Comparison of ENCODE assay signal across 8 cellular contexts in the genomic region with DNA sequence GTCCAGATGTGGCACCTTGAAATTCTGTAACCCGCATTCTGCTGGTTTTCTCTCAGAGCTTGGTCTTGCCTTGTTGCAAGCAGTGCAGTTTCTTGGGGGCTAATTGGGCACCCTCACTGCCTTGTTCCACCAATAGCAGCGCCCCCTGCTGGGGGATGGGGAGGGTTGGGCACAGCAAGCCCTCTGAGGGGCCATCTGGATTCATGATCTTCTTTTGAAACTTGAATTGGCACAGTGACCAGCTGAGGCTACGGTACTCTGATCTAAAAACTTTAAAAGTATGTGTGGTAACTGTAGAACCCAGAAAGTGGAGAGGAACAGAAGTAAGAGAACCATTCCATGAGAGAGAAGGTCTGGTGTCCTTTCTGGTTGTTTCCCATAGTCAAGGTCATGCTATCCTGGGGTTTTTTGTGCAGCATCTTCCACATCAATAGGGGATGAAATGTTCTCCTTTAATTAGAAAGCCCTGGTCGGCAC.
DNase-seq lines count a peak whose midpoint lies in the region; ATAC-seq, FAIRE-seq and TF ChIP-seq lines count a peak whose summit lies in the region.

No MANE protein-coding gene starts in this region.

- FAIRE-seq in pancreas (lab: Jason Lieb, UNC), result no peak

- H4K20me1 ChIP-seq in H9 (ENCODE audit: control insufficient read depth, insufficient read depth, insufficient read length), result no peaks in the 10 kb centered on the region

- no peak overlapping the region for H3K56ac ChIP-seq in H9 (ENCODE audit: insufficient read length, low read depth, low read length)

- H2BK120ac ChIP-seq in H9 (ENCODE audit: low read depth, low read length, poor library complexity, severe bottlenecking), result no peak overlapping the region

- no peaks in the 10 kb centered on the region for H3K27me3 ChIP-seq in ACC112 (ENCODE audit: insufficient read depth, low read length)
- no peaks in the 10 kb centered on the region for H3K27me3 ChIP-seq in H9 (ENCODE audit: insufficient read depth, low read length)
- no peaks in the 10 kb centered on the region for H3K27me3 ChIP-seq in endodermal cell (ENCODE audit: control insufficient read depth, insufficient read depth, low read length, poor library complexity, severe bottlenecking)
- no peaks in the 10 kb centered on the region for H3K27me3 ChIP-seq in pancreas
- no peaks in the 10 kb centered on the region for H3K27me3 ChIP-seq in MG63

- peaks cover 29% of the 10 kb centered on the region for H3K79me2 ChIP-seq in ACC112 (ENCODE audit: control insufficient read depth, insufficient read depth, low read length, unreplicated experiment)
- no peaks in the 10 kb centered on the region for H3K79me2 ChIP-seq in H9 (ENCODE audit: insufficient read depth, low read length)

- no peak overlapping the region for H2BK15ac ChIP-seq in H9 (ENCODE audit: low read depth, low read length)

- H4K8ac ChIP-seq in H9 (replicated peaks; ENCODE audit: insufficient read length, low read depth, low read length), result no peak overlapping the region

- H3K27me3 Mint-ChIP-seq in H9 (ENCODE audit: low read depth) (no peaks in the 10 kb centered on the region), endodermal cell (ENCODE audit: insufficient read depth) (no peaks in the 10 kb centered on the region)

- H3K36me3 ChIP-seq in ACC112 (ENCODE audit: insufficient read depth, low read length), result peaks cover 18% of the 10 kb centered on the region
- H3K36me3 ChIP-seq in endodermal cell (ENCODE audit: control insufficient read depth, insufficient read depth, low read length), result peaks cover 86% of the 10 kb centered on the region
- peaks cover 0 to 57% (median 18%) of the 10 kb centered on the region in 3 donors for H3K36me3 ChIP-seq in pancreas
- H3K36me3 ChIP-seq in MG63, result peaks cover 90% of the 10 kb centered on the region

- H3K27ac ChIP-seq in ACC112 (ENCODE audit: low read depth, low read length) (peak overlapping the region; percentile 23; the same call in 1 of the 2 replicates), H9 (ENCODE audit: insufficient read length, low read depth, low read length) (no peak overlapping the region), endodermal cell (ENCODE audit: low read depth, low read length) (no peak overlapping the region), pancreas (no peak overlapping the region)

- no peak overlapping the region for H2BK5ac ChIP-seq in H9 (ENCODE audit: insufficient read length, low read length)

- ATAC-seq in pancreas (no peak), HG02973 (IDR thresholded peaks at IDR 0.05; ENCODE audit: unreplicated experiment) (no peak), HG02759 (IDR thresholded peaks at IDR 0.05; ENCODE audit: unreplicated experiment) (no peak)

- H2AK5ac ChIP-seq in H9 (ENCODE audit: insufficient read length, low read length), result no peak overlapping the region

- H3K4me3 Mint-ChIP-seq in H9, result no peak overlapping the region
- H3K4me3 Mint-ChIP-seq in endodermal cell, result no peak overlapping the region

- H3K23ac ChIP-seq in H9 (ENCODE audit: insufficient read length, low read depth, low read length), result no peak overlapping the region

- TF ChIP-seq CTCF in H9 (conservative IDR thresholded peaks at IDR 0.05) (peak; percentile 87), endodermal cell (conservative IDR thresholded peaks at IDR 0.05) (peak; percentile 94), pancreas (IDR thresholded peaks at IDR 0.05) (peak; percentile 31 to 68 (median 52))

- H2BK20ac ChIP-seq in H9 (ENCODE audit: low read depth, low read length, poor library complexity, severe bottlenecking), result no peak overlapping the region

- intact Hi-C loops in pancreas (cut with DNase I), result no loop called here

- H2BK12ac ChIP-seq in H9 (ENCODE audit: insufficient read length, low read depth, low read length), result no peak overlapping the region

- H3K4me3 ChIP-seq in ACC112 (ENCODE audit: low read depth, low read length), result no peak overlapping the region
- H3K4me3 ChIP-seq in endodermal cell (ENCODE audit: low read length), result no peak overlapping the region
- H3K4me3 ChIP-seq in pancreas, result no peak overlapping the region
- H3K4me3 ChIP-seq in MG63, result no peak overlapping the region

- DNase-seq in H9, result peak; percentile 55
- peak; percentile 77 for DNase-seq in activated CD4-positive, alpha-beta T cell treated with anti-CD3 and anti-CD28 coated beads for 48 hours
- DNase-seq in endodermal cell, result peak; percentile 84
- peak in 3 of 6 donors; percentile 54 to 83 (median 67) for DNase-seq in pancreas
- no peak for DNase-seq in MG63

- H3K4me1 Mint-ChIP-seq in H9 (no peaks in the 10 kb centered on the region), endodermal cell (no peaks in the 10 kb centered on the region)

- H3K27ac Mint-ChIP-seq in H9 (no peak overlapping the region), endodermal cell (no peak overlapping the region)

- H3K14ac ChIP-seq in H9 (ENCODE audit: insufficient read depth, low read length), result no peak overlapping the region

- no peak overlapping the region for H3K4ac ChIP-seq in H9 (ENCODE audit: low read depth, low read length)

- H4K91ac ChIP-seq in H9 (ENCODE audit: insufficient read length, low read depth, low read length), result no peak overlapping the region

- H3K4me1 ChIP-seq in ACC112 (ENCODE audit: control insufficient read depth, insufficient read depth, low read length, unreplicated experiment) (peaks cover 40% of the 10 kb centered on the region), H9 (ENCODE audit: insufficient read depth, low read length) (no peaks in the 10 kb centered on the region), endodermal cell (ENCODE audit: control insufficient read depth, insufficient read depth, low read length) (no peaks in the 10 kb centered on the region), pancreas (peaks cover 7 to 11% (median 10%) of the 10 kb centered on the region in 3 donors)

- no peak overlapping the region for H3K4me2 ChIP-seq in H9 (ENCODE audit: insufficient read depth, insufficient read length, low read length)

- H3K9ac ChIP-seq in H9 (ENCODE audit: extremely low read depth, insufficient read length, low read length), result no peak overlapping the region
- no peak overlapping the region for H3K9ac ChIP-seq in endodermal cell (ENCODE audit: extremely low read depth, low read length, poor library complexity, severe bottlenecking)

- H3T11ph ChIP-seq in H9 (ENCODE audit: low read length), result no peak overlapping the region

- H3K79me1 ChIP-seq in H9 (ENCODE audit: insufficient read depth, low read depth, low read length, poor library complexity, severe bottlenecking), result no peaks in the 10 kb centered on the region

- no peaks in the 10 kb centered on the region for H3K23me2 ChIP-seq in H9 (ENCODE audit: insufficient read length, low read depth, low read length, poor library complexity, severe bottlenecking)

- no peaks in the 10 kb centered on the region for H3K9me3 Mint-ChIP-seq in H9
- no peaks in the 10 kb centered on the region for H3K9me3 Mint-ChIP-seq in endodermal cell

- no CpG with 5 or more reads among the region's 4 CpGs for whole genome bisulfite sequencing in H9 (ENCODE audit: extremely low coverage, insufficient read length, low lambda C conversion rate)
- WGBS in endodermal cell (ENCODE audit: insufficient coverage in 1 of 2, insufficient read length in 1 of 2), 2 experiments, result 75 to 79% methylated on average over 4 of the region's 4 CpGs
- whole genome bisulfite sequencing in pancreas, 2 donors, result 58 to 67% methylated on average over 4 of the region's 4 CpGs

- no peak overlapping the region for H3K18ac ChIP-seq in H9 (ENCODE audit: insufficient read length, low read depth, low read length)

- no peak overlapping the region for H4K5ac ChIP-seq in H9 (ENCODE audit: insufficient read length, low read depth, low read length)

- peaks cover 33 to 82% (median 61%) of the 10 kb centered on the region in 3 experiments; a peak in 6 of 7 replicates for H3K36me3 Mint-ChIP-seq in H9 (ENCODE audit: insufficient read depth in 1 of 3, low read depth in 3 of 3)
- H3K36me3 Mint-ChIP-seq in endodermal cell (ENCODE audit: low read depth), result peaks cover 67% of the 10 kb centered on the region

- H2AFZ ChIP-seq in ACC112 (ENCODE audit: low read length, unreplicated experiment) (no peak overlapping the region), H9 (ENCODE audit: low read length) (no peak overlapping the region)

- H3K9me3 ChIP-seq in H9 (ENCODE audit: control insufficient read depth, low read depth, low read length), result no peaks in the 10 kb centered on the region
- H3K9me3 ChIP-seq in endodermal cell (ENCODE audit: control insufficient read depth, low read length), result no peaks in the 10 kb centered on the region
- H3K9me3 ChIP-seq in pancreas, result no peaks in the 10 kb centered on the region
- no peaks in the 10 kb centered on the region for H3K9me3 ChIP-seq in MG63
